Comparison of ENCODE assay signal across 11 cellular contexts in the genomic region with DNA sequence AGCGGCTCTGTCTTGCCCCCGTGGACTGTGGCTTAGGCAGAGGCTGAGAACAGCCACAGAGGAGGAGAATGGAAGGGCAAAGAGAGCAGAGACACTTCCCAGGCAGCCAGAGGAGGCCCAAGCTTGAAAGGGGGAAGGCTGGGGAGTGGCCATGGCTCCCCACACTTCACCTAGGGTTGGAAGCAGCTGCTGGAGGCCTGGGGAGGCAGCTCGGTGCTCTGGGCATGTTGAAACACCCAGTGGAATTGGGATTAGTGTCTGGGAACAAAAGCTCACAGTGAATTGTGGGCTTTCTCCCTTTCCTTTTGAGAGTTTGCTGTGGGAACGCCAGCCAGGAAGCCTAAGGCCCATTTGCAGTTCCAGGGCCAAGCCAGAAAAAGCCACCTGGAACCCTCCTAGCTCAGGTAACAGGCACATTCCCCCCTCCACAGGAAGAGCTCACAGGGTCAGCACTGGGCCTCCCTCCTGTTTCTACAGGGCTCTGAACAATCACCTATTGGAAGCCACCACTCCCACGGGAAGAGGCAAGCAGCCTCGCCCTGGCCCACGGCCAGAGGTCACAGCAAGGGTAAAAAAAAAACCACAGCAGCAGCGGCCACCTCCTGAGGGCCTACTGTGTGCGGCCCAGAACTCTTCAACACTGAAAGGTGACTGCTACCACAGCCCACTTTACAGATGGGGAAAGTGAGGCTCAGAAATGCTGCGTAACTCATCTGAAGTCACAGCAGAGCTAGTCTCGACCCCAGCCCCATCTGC. TPM values are rescaled to one million over a fixed set of nuclear protein-coding genes. Genes with fewer than 3 reads are reported as not detected.
DNase-seq lines count a peak whose midpoint lies in the region; ATAC-seq, FAIRE-seq and TF ChIP-seq lines count a peak whose summit lies in the region.
"Had no signal": no experiment of that assay in that cellular context is flagged by ENCODE, and none has a peak within 500 bp of the region (broad histone marks: within the 10 kb centered on the region; RNA-seq: fewer than 3 reads in every experiment).

No MANE protein-coding gene starts in this region.

- H3K27ac Mint-ChIP-seq in brain: peak overlapping the region; percentile 68 to 97 (median 91)

- peaks cover 32% of the 10 kb centered on the region for H3K36me3 Mint-ChIP-seq in brain

- H3K9me3 Mint-ChIP-seq in brain: peaks cover 0 to 14% (median 0%) of the 10 kb centered on the region in 5 experiments

- H3K36me3 ChIP-seq in muscle layer of duodenum (ENCODE audit: control insufficient read depth in 1 of 2, insufficient read depth in 2 of 2, low read length in 2 of 2): no peaks in the 10 kb centered on the region

- no peak for TF ChIP-seq RAD21 in A549 (conservative IDR thresholded peaks at IDR 0.05 in 1 of 2, IDR thresholded peaks at IDR 0.05 in 1 of 2)
- no peak for TF ChIP-seq RAD21 in Ishikawa (IDR thresholded peaks at IDR 0.05; ENCODE audit: low read depth)

- H3K4me2 ChIP-seq in A549: peak overlapping the region; percentile 27; the same call in 2 of the 3 replicates
- H3K4me2 ChIP-seq: KMS-11 had no signal

- no peaks in the 10 kb centered on the region for H3K9me3 ChIP-seq in A549
- H3K9me3 ChIP-seq in muscle layer of duodenum (ENCODE audit: control insufficient read depth in 1 of 2, low read length in 2 of 2): no peaks in the 10 kb centered on the region

- peak overlapping the region in 1 of 5 experiments; percentile 3 for H3K4me3 Mint-ChIP-seq in brain

- ATAC-seq in A549: no peak; a peak in 1 of 6 replicates
- ATAC-seq in GM21381 (IDR thresholded peaks at IDR 0.05; ENCODE audit: unreplicated experiment): no peak

- CTCF ChIA-PET in A549 (lab: Yijun Ruan, JAX): interaction anchor here (0.5 to 35.7 kb wide), 7 partner anchors 16 to 164 kb away, joined by 3 to 827 read pairs (median 4); a partner anchor contains a TSS

- no peak for FAIRE-seq in A549 (lab: Jason Lieb, UNC)
- FAIRE-seq: bronchial epithelial cell, G401.6 had no signal

- no peaks in the 10 kb centered on the region for H3K27me3 ChIP-seq in muscle layer of duodenum (ENCODE audit: low read depth, low read length)

- no peaks in the 10 kb centered on the region for H3K27me3 Mint-ChIP-seq in brain

- 51% methylated on average over 10 of the region's 11 CpGs for WGBS in A549 (ENCODE audit: missing lambda C conversion rate)

- TF ChIP-seq EP300 in A549 (IDR thresholded peaks at IDR 0.05): no peak
- no peak; the same call in 1 of the 2 replicates for TF ChIP-seq EP300 in Ishikawa (IDR thresholded peaks at IDR 0.05; ENCODE audit: borderline replicate concordance)

- DNase-seq in A549 (ENCODE audit: low read depth in 1 of 2, low spot score in 1 of 2) (no peak), NCI-H526 (lab: John Stamatoyannopoulos, UW) (no peak), mucosa of gallbladder (ENCODE audit: low spot score) (no peak)
- no peak for DNase-seq in stimulated activated CD4-positive, alpha-beta T cell treated with anti-CD3 and anti-CD28 coated beads, Interleukin-1b, Interleukin-23, amount 100 ng/mL, for 48 hours

- no peak for TF ChIP-seq CTCF in A549 (IDR thresholded peaks at IDR 0.05)
- no peak for TF ChIP-seq CTCF in brain (conservative IDR thresholded peaks at IDR 0.05)

- H3K4me3 ChIP-seq in A549 (no peak overlapping the region), muscle layer of duodenum (ENCODE audit: low read depth in 1 of 2, low read length in 2 of 2) (no peak overlapping the region)

- peaks cover 74% of the 10 kb centered on the region for H3K4me1 Mint-ChIP-seq in brain

- peaks cover 59% of the 10 kb centered on the region for H3K4me1 ChIP-seq in A549
- H3K4me1 ChIP-seq in muscle layer of duodenum (ENCODE audit: control insufficient read depth in 1 of 2, insufficient read depth in 2 of 2, low read length in 2 of 2): peaks cover 35 to 47% of the 10 kb centered on the region in 2 donors

- POLR2A ChIA-PET in A549 (lab: Yijun Ruan, JAX): interaction anchor here (1.1 kb wide), 1 partner anchor 9 kb away, joined by 5 read pairs; no protein-coding TSS in a partner anchor

- TF ChIP-seq POLR2A in A549 (IDR thresholded peaks at IDR 0.05; ENCODE audit: low read length): no peak

- H3K27ac ChIP-seq in A549 (peak overlapping the region; percentile 56 to 98), muscle layer of duodenum (ENCODE audit: low read length) (peak overlapping the region; percentile 87)
- H3K27ac ChIP-seq: KMS-11 had no signal

TF ChIP-seq in A549, 52 proteins besides CTCF, POLR2A, EP300 and RAD21 (continues in another document):
- TF ChIP-seq, protein P1, sequence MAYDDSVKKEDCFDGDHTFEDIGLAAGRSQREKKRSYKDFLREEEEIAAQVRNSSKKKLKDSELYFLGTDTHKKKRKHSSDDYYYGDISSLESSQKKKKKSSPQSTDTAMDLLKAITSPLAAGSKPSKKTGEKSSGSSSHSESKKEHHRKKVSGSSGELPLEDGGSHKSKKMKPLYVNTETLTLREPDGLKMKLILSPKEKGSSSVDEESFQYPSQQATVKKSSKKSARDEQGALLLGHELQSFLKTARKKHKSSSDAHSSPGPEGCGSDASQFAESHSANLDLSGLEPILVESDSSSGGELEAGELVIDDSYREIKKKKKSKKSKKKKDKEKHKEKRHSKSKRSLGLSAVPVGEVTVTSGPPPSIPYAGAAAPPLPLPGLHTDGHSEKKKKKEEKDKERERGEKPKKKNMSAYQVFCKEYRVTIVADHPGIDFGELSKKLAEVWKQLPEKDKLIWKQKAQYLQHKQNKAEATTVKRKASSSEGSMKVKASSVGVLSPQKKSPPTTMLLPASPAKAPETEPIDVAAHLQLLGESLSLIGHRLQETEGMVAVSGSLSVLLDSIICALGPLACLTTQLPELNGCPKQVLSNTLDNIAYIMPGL (CRISPR knock-in tag; IDR thresholded peaks at IDR 0.05; ENCODE audit: borderline replicate concordance): no peak
- TF ChIP-seq KDM5A (IDR thresholded peaks at IDR 0.05) (no peak), ZFP36 (IDR thresholded peaks at IDR 0.05; ENCODE audit: borderline replicate concordance, partially characterized antibody) (no peak), ZSCAN20 (CRISPR knock-in tag; IDR thresholded peaks at IDR 0.05) (no peak), MAZ (IDR thresholded peaks at IDR 0.05; ENCODE audit: borderline replicate concordance, low read depth, low read length) (no peak), JUN (IDR thresholded peaks at IDR 0.05) (no peak)

TF ChIP-seq in Ishikawa, 13 proteins besides CTCF, POLR2A, EP300 and RAD21:
- TF ChIP-seq, protein P2, sequence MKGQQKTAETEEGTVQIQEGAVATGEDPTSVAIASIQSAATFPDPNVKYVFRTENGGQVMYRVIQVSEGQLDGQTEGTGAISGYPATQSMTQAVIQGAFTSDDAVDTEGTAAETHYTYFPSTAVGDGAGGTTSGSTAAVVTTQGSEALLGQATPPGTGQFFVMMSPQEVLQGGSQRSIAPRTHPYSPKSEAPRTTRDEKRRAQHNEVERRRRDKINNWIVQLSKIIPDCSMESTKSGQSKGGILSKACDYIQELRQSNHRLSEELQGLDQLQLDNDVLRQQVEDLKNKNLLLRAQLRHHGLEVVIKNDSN (IDR thresholded peaks at IDR 0.05): no peak
- TF ChIP-seq NFIC (IDR thresholded peaks at IDR 0.05) (peak; percentile 67), CREB1 (IDR thresholded peaks at IDR 0.05; ENCODE audit: low read depth) (no peak)

RNA-seq across cellular contexts. Expression of a gene that starts 20.2 kb away (rescaled TPM):
- 24.4 and 30.3 TPM in 2 replicates for polyA plus RNA-seq in A549 (2011; rRNA removed)
- 51.7 and 54.7 TPM in 2 replicates for polyA plus RNA-seq in A549 (2012; cell fraction: cytosol; rRNA removed)
- 83.0 and 94.5 TPM in 2 replicates for polyA plus RNA-seq in A549 (2012; cell fraction: nucleus; rRNA removed)
- polyA plus RNA-seq in A549 (2017; fragmentation: RNase III; extraction: RNeasy Plus Mini Kit Qiagen cat#74134 plus additional on column Dnase treatment): 24.1 to 33.0 TPM (median 31.5 TPM) in 3 replicates
- 16.2 and 33.7 TPM in 2 replicates for polyA minus RNA-seq in A549 (2011; rRNA and poly(A)+ RNA removed)
- 78.8 TPM for polyA plus RNA-seq in brain (ENCODE audit: insufficient read depth, low read depth, low replicate concordance)
- 220 TPM for total RNA-seq in mucosa of gallbladder

RNA-seq across cellular contexts. Expression of a gene that starts 22.9 kb away (rescaled TPM):
- 41.9 and 48.8 TPM in 2 replicates for polyA plus RNA-seq in A549 (2011; rRNA removed)
- polyA plus RNA-seq in A549 (2012; cell fraction: cytosol; rRNA removed): 63.0 and 76.3 TPM in 2 replicates
- 52.4 and 53.7 TPM in 2 replicates for polyA plus RNA-seq in A549 (2012; cell fraction: nucleus; rRNA removed)
- polyA plus RNA-seq in A549 (2017; fragmentation: RNase III; extraction: RNeasy Plus Mini Kit Qiagen cat#74134 plus additional on column Dnase treatment): 45.9 to 50.1 TPM (median 46.3 TPM) in 3 replicates
- 78.6 and 82.1 TPM in 2 replicates for polyA minus RNA-seq in A549 (2011; rRNA and poly(A)+ RNA removed)
- polyA plus RNA-seq in brain (ENCODE audit: insufficient read depth, low read depth, low replicate concordance): 144 TPM
- 36.6 TPM for total RNA-seq in mucosa of gallbladder

RNA-seq across cellular contexts. Expression of a gene that starts 30.0 kb away (rescaled TPM):
- polyA plus RNA-seq in A549 (2011; rRNA removed) (1.8 and 2.4 TPM in 2 replicates), A549 (2017; fragmentation: RNase III; extraction: RNeasy Plus Mini Kit Qiagen cat#74134 plus additional on column Dnase treatment) (2.0 to 3.7 TPM (median 2.5 TPM) in 3 replicates), brain (ENCODE audit: insufficient read depth, low read depth, low replicate concordance) (2.4 TPM)
- polyA plus RNA-seq in A549 (2012; cell fraction: cytosol; rRNA removed): 1.4 and 2.2 TPM in 2 replicates
- 19.9 and 20.7 TPM in 2 replicates for polyA plus RNA-seq in A549 (2012; cell fraction: nucleus; rRNA removed)
- 0.70 and 2.0 TPM in 2 replicates for polyA minus RNA-seq in A549 (2011; rRNA and poly(A)+ RNA removed)
- 4.9 TPM for total RNA-seq in mucosa of gallbladder

RNA-seq across cellular contexts. Expression of a gene that starts 43.7 kb away (rescaled TPM):
- polyA plus RNA-seq in A549 (2011; rRNA removed) (11.0 and 12.5 TPM in 2 replicates), A549 (2017; fragmentation: RNase III; extraction: RNeasy Plus Mini Kit Qiagen cat#74134 plus additional on column Dnase treatment) (18.1 to 25.4 TPM (median 24.8 TPM) in 3 replicates), brain (ENCODE audit: insufficient read depth, low read depth, low replicate concordance) (19.2 TPM)
- polyA plus RNA-seq in A549 (2012; cell fraction: cytosol; rRNA removed): 21.5 and 29.4 TPM in 2 replicates
- polyA plus RNA-seq in A549 (2012; cell fraction: nucleus; rRNA removed): 28.7 and 46.1 TPM in 2 replicates
- 17.6 and 18.1 TPM in 2 replicates for polyA minus RNA-seq in A549 (2011; rRNA and poly(A)+ RNA removed)
- total RNA-seq in mucosa of gallbladder: 42.1 TPM
